ENCODE assay signal across 8 cellular contexts in genomic region chr1:16387201-16388185, GRCh38. TPM values are rescaled to one million over a fixed set of nuclear protein-coding genes. Genes with fewer than 3 reads are reported as not detected.
DNase-seq lines count a peak whose midpoint lies in the region; ATAC-seq and TF ChIP-seq lines count a peak whose summit lies in the region.

No MANE protein-coding gene starts in this region.

- H3K4me1 ChIP-seq in skeletal muscle satellite cell (ENCODE audit: control insufficient read depth, insufficient read depth, low read length): peaks cover 50% of the 10 kb centered on the region
- peaks cover 11% of the 10 kb centered on the region for H3K4me1 ChIP-seq in endodermal cell (ENCODE audit: control insufficient read depth, insufficient read depth, low read length)

- no peak overlapping the region for H3K27ac Mint-ChIP-seq in endodermal cell

- peaks cover 43% of the 10 kb centered on the region for H3K4me1 Mint-ChIP-seq in endodermal cell

- H3K4me2 ChIP-seq in skeletal muscle satellite cell (ENCODE audit: low read length): peak overlapping the region; percentile 95

- WGBS in endodermal cell (ENCODE audit: insufficient coverage in 1 of 2, insufficient read length in 1 of 2), 2 experiments: 89 to 96% methylated on average over 7 to 14 of the region's 14 CpGs

- no peaks in the 10 kb centered on the region for H3K27me3 ChIP-seq in skeletal muscle satellite cell (ENCODE audit: control insufficient read depth, insufficient read depth, low read length)
- no peaks in the 10 kb centered on the region for H3K27me3 ChIP-seq in endodermal cell (ENCODE audit: control insufficient read depth, insufficient read depth, low read length, poor library complexity, severe bottlenecking)

- H3K9me3 Mint-ChIP-seq in endodermal cell: no peaks in the 10 kb centered on the region

- no peak overlapping the region for H3K4me3 Mint-ChIP-seq in endodermal cell

- H3K9me3 ChIP-seq in skeletal muscle satellite cell (replicated peaks; ENCODE audit: low read length) (no peaks in the 10 kb centered on the region), endodermal cell (ENCODE audit: control insufficient read depth, low read length) (no peaks in the 10 kb centered on the region)

- H3K27me3 Mint-ChIP-seq in endodermal cell (ENCODE audit: insufficient read depth): no peaks in the 10 kb centered on the region

- no peak for TF ChIP-seq CTCF in fibroblast of villous mesenchyme (IDR thresholded peaks at IDR 0.05; ENCODE audit: insufficient read depth, low read depth, low read length)
- no peak for TF ChIP-seq CTCF in endodermal cell (conservative IDR thresholded peaks at IDR 0.05)

- H3K36me3 ChIP-seq in skeletal muscle satellite cell (ENCODE audit: insufficient read depth, low read length): no peaks in the 10 kb centered on the region
- H3K36me3 ChIP-seq in endodermal cell (ENCODE audit: control insufficient read depth, insufficient read depth, low read length): no peaks in the 10 kb centered on the region

- H3K9ac ChIP-seq in skeletal muscle satellite cell (ENCODE audit: low read depth, low read length) (peak overlapping the region; percentile 29), endodermal cell (ENCODE audit: extremely low read depth, low read length, poor library complexity, severe bottlenecking) (no peak overlapping the region)

- H3K4me3 ChIP-seq in fibroblast of villous mesenchyme (ENCODE audit: low read depth, low read length) (peak overlapping the region; percentile 47), skeletal muscle satellite cell (ENCODE audit: low read length) (peak overlapping the region; percentile 65), endodermal cell (ENCODE audit: low read length) (no peak overlapping the region)

- DNase-seq in RPMI8226: peak; percentile 22
- peak; percentile 56 for DNase-seq in fibroblast of villous mesenchyme (ENCODE audit: low read depth)
- no peak for DNase-seq in NCI-H748 treated with DMSO at 0.1 percent for 48 hours (lab: John Stamatoyannopoulos, UW)
- no peak for DNase-seq in endodermal cell
- DNase-seq in SW480 (ENCODE audit: low spot score): no peak
- no peak for DNase-seq in DMS153 (lab: John Stamatoyannopoulos, UW)

- peaks cover 2% of the 10 kb centered on the region for H3K36me3 Mint-ChIP-seq in endodermal cell (ENCODE audit: low read depth)

- peak; percentile 52 for ATAC-seq in GM18511 (IDR thresholded peaks at IDR 0.05; ENCODE audit: unreplicated experiment)

- no peak overlapping the region for H3K27ac ChIP-seq in endodermal cell (ENCODE audit: low read depth, low read length)

RNA-seq across cellular contexts. Expression of gene SZRD1, which starts 20.5 kb away (rescaled TPM):
- total RNA-seq in fibroblast of villous mesenchyme (71.5 and 72.5 TPM in 2 replicates), endodermal cell (100 to 1,000 TPM; 111 to 118 TPM)
- total RNA-seq in skeletal muscle satellite cell (2012; rRNA removed): 63.1 and 70.8 TPM in 2 replicates
- 81.7 TPM for polyA plus RNA-seq in endodermal cell (2013, experiment 1 of 2)
- 86.2 TPM for polyA plus RNA-seq in endodermal cell (2013, experiment 2 of 2)

RNA-seq across cellular contexts. Expression of gene FBXO42, which starts 35.2 kb away (rescaled TPM):
- total RNA-seq in fibroblast of villous mesenchyme (15.1 and 16.0 TPM in 2 replicates), endodermal cell (10 to 100 TPM; 17.6 to 20.0 TPM)
- 9.4 and 9.9 TPM in 2 replicates for total RNA-seq in skeletal muscle satellite cell (2012; rRNA removed)
- polyA plus RNA-seq in endodermal cell (2013, experiment 1 of 2): 21.1 TPM
- polyA plus RNA-seq in endodermal cell (2013, experiment 2 of 2): 20.9 TPM

RNA-seq across cellular contexts. Expression of gene SPATA21, which starts 49.7 kb away (rescaled TPM):
- under 0.01 TPM in 1 of 2 replicates, not detected in the other for total RNA-seq in fibroblast of villous mesenchyme
- not detected in 2 replicates for total RNA-seq in skeletal muscle satellite cell (2012; rRNA removed)
- total RNA-seq in endodermal cell: not detected
- not detected for polyA plus RNA-seq in endodermal cell (2013, experiment 1 of 2)
- not detected for polyA plus RNA-seq in endodermal cell (2013, experiment 2 of 2)

RNA-seq across cellular contexts. Expression of gene NECAP2, which starts 53.0 kb away (rescaled TPM):
- total RNA-seq in fibroblast of villous mesenchyme (90.5 and 104 TPM in 2 replicates), endodermal cell (10 to 100 TPM; 43.9 to 45.8 TPM)
- total RNA-seq in skeletal muscle satellite cell (2012; rRNA removed): 58.3 and 62.7 TPM in 2 replicates
- 40.4 TPM for polyA plus RNA-seq in endodermal cell (2013, experiment 1 of 2)
- polyA plus RNA-seq in endodermal cell (2013, experiment 2 of 2): 37.9 TPM

Comparison
In these comparisons a context has a peak if more than half of its experiments do, and no peak if none do; other contexts are left out.
1. DNase-seq: peak in RPMI8226 (single experiment) and fibroblast of villous mesenchyme (single experiment); none in NCI-H748 treated with DMSO at 0.1 percent for 48 hours (single experiment), endodermal cell (single experiment), SW480 (single experiment) and DMS153 (single experiment).